In the genomic region with DNA sequence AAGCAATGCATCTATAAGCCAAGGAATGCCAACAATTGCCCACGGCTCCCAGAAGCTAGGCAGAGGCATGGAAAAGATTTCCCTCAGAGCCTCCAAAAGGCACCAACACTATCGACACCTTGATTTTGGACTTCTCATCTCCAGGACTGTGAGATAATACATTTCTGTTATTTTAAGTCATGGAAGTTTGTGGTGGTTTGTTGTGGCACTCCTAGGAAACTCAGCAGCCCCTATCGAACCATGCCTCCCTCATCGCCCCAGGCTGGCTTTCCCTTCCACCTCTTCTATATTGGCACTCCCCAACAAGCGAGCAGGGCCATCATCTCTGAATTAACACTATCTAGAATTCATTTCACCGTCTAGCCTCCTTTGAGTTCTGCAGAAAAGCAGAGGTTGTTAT, we compare ENCODE assay signal across 8 cellular contexts. TPM values are rescaled to one million over a fixed set of nuclear protein-coding genes. Genes with fewer than 3 reads are reported as not detected.
"Had no signal": no experiment of that assay in that cellular context is flagged by ENCODE, and none has a peak within 500 bp of the region (broad histone marks: within the 10 kb centered on the region; RNA-seq: fewer than 3 reads in every experiment).

No MANE protein-coding gene starts in this region.

- H3K4me3 ChIP-seq: K562 had no signal

- H3K27ac ChIP-seq: HL-60, KMS-11 had no signal

- H3K9ac ChIP-seq: KMS-11 had no signal

- DNase-seq: IMR-90, KBM-7, KG1 had no signal

- FAIRE-seq: HepG2, K562 had no signal

- H3K4me2 ChIP-seq: KMS-11 had no signal

- ATAC-seq: HepG2, K562 had no signal

RNA-seq across cellular contexts. Expression of gene TAS2R1, which starts 33.7 kb away (rescaled TPM):
- polyA plus RNA-seq: HepG2, IgD-negative memory B cell, IMR-90, K562 had no signal
